ENCODE assay signal across 8 cellular contexts in the genomic region with DNA sequence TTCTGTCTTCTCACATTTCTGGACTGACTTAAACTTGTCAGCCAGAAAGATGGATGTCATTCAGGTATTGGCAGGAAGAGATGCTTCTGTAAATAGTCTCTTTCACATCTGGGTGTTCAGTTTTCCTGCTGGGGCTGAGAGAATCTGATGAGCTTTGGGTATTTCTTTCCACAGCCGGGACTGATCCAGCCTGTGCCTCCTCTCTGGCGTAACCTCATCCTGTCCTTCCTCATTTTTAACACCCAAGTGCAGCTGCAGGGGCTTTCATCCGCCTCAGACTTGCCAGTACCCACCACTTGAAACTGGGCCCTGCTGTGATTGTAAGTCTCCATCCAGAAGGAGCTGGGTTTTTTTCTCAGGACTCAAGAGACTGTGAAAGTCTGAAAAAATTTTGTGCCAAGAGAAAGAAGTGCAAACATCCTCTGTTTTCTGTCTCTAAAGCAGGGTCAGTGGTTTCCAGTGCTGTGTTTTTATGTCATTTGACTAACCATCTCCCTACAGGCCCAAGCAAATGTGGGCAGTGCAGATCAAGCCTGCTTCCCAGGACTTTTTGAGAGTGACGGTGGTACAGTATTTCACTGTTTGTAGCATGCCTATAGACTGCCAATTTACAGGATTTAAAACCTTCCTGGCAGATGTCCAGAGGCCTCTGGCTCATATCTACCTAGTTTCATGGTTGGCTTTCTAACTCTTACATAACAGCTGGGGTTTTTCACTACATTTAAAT.
DNase-seq lines count a peak whose midpoint lies in the region; ATAC-seq and TF ChIP-seq lines count a peak whose summit lies in the region.

No MANE protein-coding gene starts in this region.

- no peak for TF ChIP-seq CTCF in AG10803 (conservative IDR thresholded peaks at IDR 0.05; ENCODE audit: low read length)
- no peak for TF ChIP-seq CTCF in RWPE2 (IDR thresholded peaks at IDR 0.05; ENCODE audit: poor library complexity, severe bottlenecking)
- TF ChIP-seq CTCF in hepatocyte (IDR thresholded peaks at IDR 0.05; ENCODE audit: poor library complexity), result no peak
- no peak for TF ChIP-seq CTCF in thoracic aorta (IDR thresholded peaks at IDR 0.05)
- no peak for TF ChIP-seq CTCF in progenitor cell of endocrine pancreas (IDR thresholded peaks at IDR 0.05; ENCODE audit: unreplicated experiment)

- H3K79me2 ChIP-seq in hepatocyte, result peaks cover 17% of the 10 kb centered on the region

- H3K4me3 Mint-ChIP-seq in progenitor cell of endocrine pancreas (ENCODE audit: low read depth), result no peak overlapping the region

- no peak overlapping the region for H2AFZ ChIP-seq in hepatocyte

- H3K27ac Mint-ChIP-seq in progenitor cell of endocrine pancreas, result no peak overlapping the region

- H3K27ac ChIP-seq in RWPE2 (ENCODE audit: poor library complexity, severe bottlenecking) (no peak overlapping the region), hepatocyte (peak overlapping the region; percentile 45), thoracic aorta (peak overlapping the region; percentile 23 to 57)

- DNase-seq in AG10803 (ENCODE audit: low read depth) (peak; percentile 44), RWPE2 (ENCODE audit: low spot score) (no peak), hepatocyte (ENCODE audit: low spot score) (peak; percentile 44), thoracic aorta (ENCODE audit: low spot score) (no peak), DMS114 treated with DMSO at 0.1 percent for 48 hours (lab: John Stamatoyannopoulos, UW; ENCODE audit: unreplicated experiment) (no peak), progenitor cell of endocrine pancreas (ENCODE audit: low spot score, unreplicated experiment) (no peak)

- H3K9me2 ChIP-seq in hepatocyte (replicated peaks; ENCODE audit: insufficient read depth), result no peaks in the 10 kb centered on the region

- ATAC-seq in HG02588 (IDR thresholded peaks at IDR 0.05; ENCODE audit: unreplicated experiment) (peak; percentile 49), RWPE2 (ENCODE audit: low read depth) (peak; percentile 72), thoracic aorta (ENCODE audit: insufficient number of reproducible peaks, low FRiP score, low read depth) (no peak), HG02970 (IDR thresholded peaks at IDR 0.05; ENCODE audit: low FRiP score, unreplicated experiment) (no peak)

- H3K4me1 ChIP-seq in RWPE2 (ENCODE audit: insufficient read depth, poor library complexity, severe bottlenecking) (peaks cover 8% of the 10 kb centered on the region), hepatocyte (ENCODE audit: insufficient read depth) (peaks cover 17% of the 10 kb centered on the region), thoracic aorta (ENCODE audit: control insufficient read depth in 1 of 2, low read depth in 2 of 2) (peaks cover 21 to 51% of the 10 kb centered on the region in 2 donors)

- H3K27me3 ChIP-seq in RWPE2 (ENCODE audit: insufficient read depth, poor library complexity, severe bottlenecking), result no peaks in the 10 kb centered on the region
- H3K27me3 ChIP-seq in hepatocyte, result no peaks in the 10 kb centered on the region
- no peaks in the 10 kb centered on the region for H3K27me3 ChIP-seq in thoracic aorta (replicated peaks; ENCODE audit: insufficient read depth)

- H3K4me3 ChIP-seq in AG10803 (ENCODE audit: low read length), result no peak overlapping the region
- H3K4me3 ChIP-seq in RWPE2 (ENCODE audit: severe bottlenecking), result no peak overlapping the region
- no peak overlapping the region for H3K4me3 ChIP-seq in hepatocyte
- no peak overlapping the region for H3K4me3 ChIP-seq in thoracic aorta

- H3K4me2 ChIP-seq in hepatocyte, result peak overlapping the region; percentile 7

- H3K4me1 Mint-ChIP-seq in progenitor cell of endocrine pancreas (ENCODE audit: low read depth), result no peaks in the 10 kb centered on the region

- 37% methylated on average over 4 of the region's 4 CpGs for WGBS in hepatocyte (ENCODE audit: low lambda C conversion rate, missing lambda C conversion rate)

- H3K9me3 ChIP-seq in RWPE2 (ENCODE audit: severe bottlenecking) (no peaks in the 10 kb centered on the region), hepatocyte (ENCODE audit: low read depth) (no peaks in the 10 kb centered on the region), thoracic aorta (no peaks in the 10 kb centered on the region)

- no peaks in the 10 kb centered on the region for H3K36me3 Mint-ChIP-seq in progenitor cell of endocrine pancreas (ENCODE audit: insufficient read depth)

- no peaks in the 10 kb centered on the region for H4K20me1 ChIP-seq in hepatocyte (ENCODE audit: insufficient read depth, poor library complexity, severe bottlenecking)

- H3K27me3 Mint-ChIP-seq in progenitor cell of endocrine pancreas, result no peaks in the 10 kb centered on the region

- no peaks in the 10 kb centered on the region for H3K9me3 Mint-ChIP-seq in progenitor cell of endocrine pancreas (ENCODE audit: low read depth)

- no peaks in the 10 kb centered on the region for H3K36me3 ChIP-seq in RWPE2 (ENCODE audit: low read depth)
- H3K36me3 ChIP-seq in hepatocyte (replicated peaks; ENCODE audit: insufficient read depth, low read depth), result no peaks in the 10 kb centered on the region
- H3K36me3 ChIP-seq in thoracic aorta, result no peaks in the 10 kb centered on the region

Comparison
In these comparisons a context has a peak if more than half of its experiments do, and no peak if none do; other contexts are left out.
1. DNase-seq: peak in AG10803 (single experiment) and hepatocyte (single experiment); none in RWPE2 (single experiment), thoracic aorta (single experiment), DMS114 treated with DMSO at 0.1 percent for 48 hours (single experiment) and progenitor cell of endocrine pancreas (single experiment).
2. ATAC-seq: peak in HG02588 (single experiment) and RWPE2 (single experiment); none in thoracic aorta (single experiment) and HG02970 (single experiment).